Comparison of ENCODE assay signal across 8 cellular contexts in the genomic region with DNA sequence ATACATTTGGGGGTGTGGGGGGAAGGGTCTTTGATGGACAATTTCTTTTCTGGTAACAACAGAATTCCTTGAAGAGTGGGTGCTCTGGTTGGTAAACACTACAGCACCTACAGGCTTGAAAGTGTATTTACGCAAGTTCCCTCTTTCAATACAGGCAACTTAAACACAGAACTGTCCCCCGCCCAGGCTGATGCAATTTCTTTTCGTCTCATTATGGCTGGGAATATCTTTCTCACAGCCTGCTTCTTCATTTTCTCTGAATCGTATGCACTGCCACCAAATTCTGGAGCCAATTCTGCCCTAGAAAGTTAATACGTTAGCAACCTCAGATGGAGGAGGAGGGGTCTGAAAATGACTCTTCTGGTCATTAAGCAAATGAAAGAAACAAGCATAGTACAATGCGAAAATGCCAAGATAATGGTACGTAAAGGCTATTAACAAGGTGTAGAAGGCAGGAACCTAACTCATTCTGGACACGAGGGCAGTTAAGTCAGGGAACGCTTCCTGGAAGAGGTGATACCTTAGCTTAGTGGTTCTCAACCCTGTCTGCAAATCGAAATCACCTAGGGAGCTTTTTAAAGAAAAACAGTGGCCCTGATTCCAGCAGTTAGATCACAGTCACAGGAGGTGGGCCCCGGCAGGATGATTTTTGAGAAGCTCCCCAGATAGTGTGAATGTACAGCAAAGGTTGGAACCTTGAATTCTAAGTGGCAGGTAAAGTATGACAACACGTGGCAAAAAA. TPM values are rescaled to one million over a fixed set of nuclear protein-coding genes. Genes with fewer than 3 reads are reported as not detected.
DNase-seq lines count a peak whose midpoint lies in the region; ATAC-seq and TF ChIP-seq lines count a peak whose summit lies in the region.

No MANE protein-coding gene starts in this region.

- H3K36me3 ChIP-seq in H7 (replicated peaks; ENCODE audit: control insufficient read depth, insufficient read depth, low read length) (no peaks in the 10 kb centered on the region; the same call in 1 of the 2 replicates), MM.1S (replicated peaks; ENCODE audit: insufficient read depth, low read length) (no peaks in the 10 kb centered on the region)

- H2AFZ ChIP-seq in MM.1S (ENCODE audit: low read length): peak overlapping the region; percentile 72

- DNase-seq in activated gamma-delta T cell treated with Interleukin-2 at 50 U/mL for 16 hours: peak; percentile 7
- no peak for DNase-seq in activated gamma-delta T cell (lab: John Stamatoyannopoulos, UW)
- peak; percentile 33 for DNase-seq in H7
- DNase-seq in MM.1S: peak; percentile 44
- DNase-seq in activated T-helper 2 cell treated with anti-CD3 and anti-CD28 coated beads, Interferon-gamma antibody, Interleukin-2, Interleukin-4, amounts not matched to agents 10 μg/mL and 5 μg/mL and 100 μg/mL, durations not matched to agents 14 hours and 24 hours and 36 hours (ENCODE audit: low spot score): no peak
- no peak for DNase-seq in right cardiac atrium
- DNase-seq in skeletal muscle cell (ENCODE audit: low read depth): no peak
- DNase-seq in dedifferentiated amniotic fluid mesenchymal stem cell (ENCODE audit: extremely low spot score): no peak

- H3F3A ChIP-seq in MM.1S (ENCODE audit: insufficient read depth, low read length): peaks cover 17% of the 10 kb centered on the region

- peak overlapping the region; percentile 95 for H3K27ac ChIP-seq in MM.1S (ENCODE audit: low read length)
- peak overlapping the region; percentile 93 for H3K27ac ChIP-seq in right cardiac atrium (ENCODE audit: low read length)

- H3K4me3 ChIP-seq in H7 (ENCODE audit: insufficient read depth, low read depth, low read length) (peak overlapping the region; percentile 82), MM.1S (ENCODE audit: low read length) (peak overlapping the region; percentile 86), right cardiac atrium (ENCODE audit: low read length) (peak overlapping the region; percentile 43), skeletal muscle cell (ENCODE audit: low read depth, low read length) (peak overlapping the region; percentile 65)

- peak overlapping the region; percentile 94 for H3K4me3 Mint-ChIP-seq in activated T-helper 2 cell treated with anti-CD3 and anti-CD28 coated beads, Interferon-gamma antibody, Interleukin-2, Interleukin-4, amounts not matched to agents 10 μg/mL and 5 μg/mL and 100 μg/mL, durations not matched to agents 14 hours and 24 hours and 36 hours (ENCODE audit: low read depth)

- no peak for ATAC-seq in right cardiac atrium

- intact Hi-C loops in activated T-helper 2 cell treated with anti-CD3 and anti-CD28 coated beads, Interferon-gamma antibody, Interleukin-2, Interleukin-4, amounts not matched to agents 10 μg/mL and 5 μg/mL and 100 μg/mL, durations not matched to agents 14 hours and 24 hours and 36 hours (cut with micrococcal nuclease): loop anchor here (5.0 kb wide), 1 partner anchor 39 kb away; no protein-coding TSS in a partner anchor
- intact Hi-C loops in right cardiac atrium (cut with DNase I): no loop called here

- H3K27ac Mint-ChIP-seq in activated T-helper 2 cell treated with anti-CD3 and anti-CD28 coated beads, Interferon-gamma antibody, Interleukin-2, Interleukin-4, amounts not matched to agents 10 μg/mL and 5 μg/mL and 100 μg/mL, durations not matched to agents 14 hours and 24 hours and 36 hours: peak overlapping the region; percentile 97

- H3K79me2 ChIP-seq in MM.1S (ENCODE audit: low read length): no peaks in the 10 kb centered on the region

- H3K9me2 ChIP-seq in MM.1S (replicated peaks; ENCODE audit: insufficient read depth, low read length): no peaks in the 10 kb centered on the region

- H4K20me1 ChIP-seq in MM.1S (ENCODE audit: insufficient read depth, low read length): no peaks in the 10 kb centered on the region

- no peaks in the 10 kb centered on the region for H3K27me3 ChIP-seq in H7 (ENCODE audit: control insufficient read depth, insufficient read depth, low read length)
- no peaks in the 10 kb centered on the region for H3K27me3 ChIP-seq in MM.1S (replicated peaks; ENCODE audit: insufficient read depth, low read length)
- H3K27me3 ChIP-seq in right cardiac atrium (ENCODE audit: control insufficient read depth, insufficient read depth): no peaks in the 10 kb centered on the region

- H3K9me3 ChIP-seq in MM.1S (replicated peaks; ENCODE audit: insufficient read depth, low read length) (no peaks in the 10 kb centered on the region), right cardiac atrium (ENCODE audit: control insufficient read depth, low read length) (no peaks in the 10 kb centered on the region)

- no peaks in the 10 kb centered on the region for H3K9me3 Mint-ChIP-seq in activated T-helper 2 cell treated with anti-CD3 and anti-CD28 coated beads, Interferon-gamma antibody, Interleukin-2, Interleukin-4, amounts not matched to agents 10 μg/mL and 5 μg/mL and 100 μg/mL, durations not matched to agents 14 hours and 24 hours and 36 hours

- H3K4me2 ChIP-seq in MM.1S (ENCODE audit: low read depth, low read length): peak overlapping the region; percentile 90

- H3K4me1 Mint-ChIP-seq in activated T-helper 2 cell treated with anti-CD3 and anti-CD28 coated beads, Interferon-gamma antibody, Interleukin-2, Interleukin-4, amounts not matched to agents 10 μg/mL and 5 μg/mL and 100 μg/mL, durations not matched to agents 14 hours and 24 hours and 36 hours (ENCODE audit: low read depth): peaks cover 23% of the 10 kb centered on the region

- peaks cover 5% of the 10 kb centered on the region for H3K4me1 ChIP-seq in MM.1S (ENCODE audit: low read length)
- H3K4me1 ChIP-seq in right cardiac atrium (ENCODE audit: control insufficient read depth, insufficient read depth, low read length): no peaks in the 10 kb centered on the region

- H3K9ac ChIP-seq in MM.1S (ENCODE audit: low read length): peak overlapping the region; percentile 85

- H3K36me3 Mint-ChIP-seq in activated T-helper 2 cell treated with anti-CD3 and anti-CD28 coated beads, Interferon-gamma antibody, Interleukin-2, Interleukin-4, amounts not matched to agents 10 μg/mL and 5 μg/mL and 100 μg/mL, durations not matched to agents 14 hours and 24 hours and 36 hours (ENCODE audit: low read depth): peaks cover 24% of the 10 kb centered on the region

- WGBS in right cardiac atrium: 57% methylated on average over 12 of the region's 12 CpGs

- peak; percentile 45 for TF ChIP-seq CTCF in MM.1S (IDR thresholded peaks at IDR 0.05; ENCODE audit: low read length)

- no peaks in the 10 kb centered on the region for H3K27me3 Mint-ChIP-seq in activated T-helper 2 cell treated with anti-CD3 and anti-CD28 coated beads, Interferon-gamma antibody, Interleukin-2, Interleukin-4, amounts not matched to agents 10 μg/mL and 5 μg/mL and 100 μg/mL, durations not matched to agents 14 hours and 24 hours and 36 hours (ENCODE audit: low read depth)

RNA-seq across cellular contexts. Expression of gene AGA, which starts 1.0 kb away (rescaled TPM):
- total RNA-seq in H7 (2014; rRNA removed; shearing (Covaris generic)): 23.7 and 30.8 TPM in 2 replicates
- total RNA-seq in activated T-helper 2 cell treated with anti-CD3 and anti-CD28 coated beads, Interferon-gamma antibody, Interleukin-2, Interleukin-4, amounts not matched to agents 10 μg/mL and 5 μg/mL and 100 μg/mL, durations not matched to agents 14 hours and 24 hours and 36 hours: 19.5 and 21.0 TPM in 2 replicates
- 10 to 100 TPM in 1 of 4 donors, 1 to 10 TPM in 3; 7.6 to 10.3 (median 9.0) TPM for total RNA-seq in right cardiac atrium
- 6.2 TPM for polyA plus RNA-seq in right cardiac atrium

Comparison
In these comparisons a context has a peak if more than half of its experiments do, and no peak if none do; other contexts are left out.
1. DNase-seq: peak in activated gamma-delta T cell treated with Interleukin-2 at 50 U/mL for 16 hours (single experiment), H7 (single experiment) and MM.1S (single experiment); none in activated gamma-delta T cell (single experiment), activated T-helper 2 cell treated with anti-CD3 and anti-CD28 coated beads, Interferon-gamma antibody, Interleukin-2, Interleukin-4, amounts not matched to agents 10 μg/mL and 5 μg/mL and 100 μg/mL, durations not matched to agents 14 hours and 24 hours and 36 hours (single experiment), right cardiac atrium (0 of 3), skeletal muscle cell (single experiment) and dedifferentiated amniotic fluid mesenchymal stem cell (single experiment).
2. Peak in every context shown above with its lines, with median percentiles within 50 percentile points of each other: H3K4me3 ChIP-seq.